Comparison of ENCODE assay signal across 9 cellular contexts in genomic region chr9:2126331-2126789, GRCh38.
DNase-seq lines count a peak whose midpoint lies in the region; ATAC-seq and TF ChIP-seq lines count a peak whose summit lies in the region.
"Had no signal": no experiment of that assay in that cellular context is flagged by ENCODE, and none has a peak within 500 bp of the region (broad histone marks: within the 10 kb centered on the region; RNA-seq: fewer than 3 reads in every experiment).

No MANE protein-coding gene starts in this region.

- peaks cover 0 to 27% of the 10 kb centered on the region in 2 donors for H3K36me3 ChIP-seq in gastroesophageal sphincter
- peaks cover 0 to 34% of the 10 kb centered on the region in 2 donors for H3K36me3 ChIP-seq in psoas muscle (ENCODE audit: insufficient read depth in 1 of 2, low read depth in 1 of 2)

- ATAC-seq in activated CD8-positive, alpha-beta T cell treated with anti-CD3 and anti-CD28 coated beads for 36 hours: peak; percentile 4
- ATAC-seq in gastroesophageal sphincter (peak; percentile 86), psoas muscle (peak in 3 of 4 donors; percentile 18 to 36 (median 31))

- H3K9me3 Mint-ChIP-seq in activated CD8-positive, alpha-beta T cell treated with anti-CD3 and anti-CD28 coated beads for 36 hours: no peaks in the 10 kb centered on the region
- H3K9me3 Mint-ChIP-seq in endothelial cell (ENCODE audit: unreplicated experiment): no peaks in the 10 kb centered on the region

- no peak for TF ChIP-seq EP300 in gastroesophageal sphincter (IDR thresholded peaks at IDR 0.05)

- 9 to 13% methylated on average over 4 of the region's 4 CpGs for WGBS in gastroesophageal sphincter (ENCODE audit: low coverage in 1 of 2), 2 donors
- 16 to 40% (median 16%) methylated on average over 4 of the region's 4 CpGs for WGBS in psoas muscle, 3 donors

- in situ Hi-C loops in G401 (cut with HindIII; ENCODE audit: low sequenced_read_pairs): no loop called here

- intact Hi-C loops in activated CD8-positive, alpha-beta T cell treated with anti-CD3 and anti-CD28 coated beads for 36 hours (cut with micrococcal nuclease): no loop called here
- intact Hi-C loops in psoas muscle (cut with DNase I) (loop anchor here in 1 of 2 donors (10.0 kb wide), 1 partner anchor 608 kb away; no protein-coding TSS in a partner anchor), posterior vena cava (cut with DNase I) (loop anchor here in 1 of 2 donors (10.0 kb wide), 2 partner anchors 112 to 498 kb away; partner anchors contain the start of genes SMARCA2 and VLDLR)

- H3K9me3 ChIP-seq in gastroesophageal sphincter (no peaks in the 10 kb centered on the region), psoas muscle (no peaks in the 10 kb centered on the region)

- peak overlapping the region; percentile 78 to 97 (median 82) for H3K27ac ChIP-seq in gastroesophageal sphincter
- H3K27ac ChIP-seq in psoas muscle: peak overlapping the region; percentile 65

- H3K4me1 Mint-ChIP-seq in activated CD8-positive, alpha-beta T cell treated with anti-CD3 and anti-CD28 coated beads for 36 hours (ENCODE audit: low read depth): peaks cover 34% of the 10 kb centered on the region
- H3K4me1 Mint-ChIP-seq in endothelial cell (ENCODE audit: unreplicated experiment): peaks cover 11% of the 10 kb centered on the region

- H3K4me3 ChIP-seq in gastroesophageal sphincter: peak overlapping the region; percentile 24 to 28
- peak overlapping the region; percentile 26 for H3K4me3 ChIP-seq in psoas muscle

- H3K4me1 ChIP-seq in gastroesophageal sphincter (peaks cover 17 to 82% (median 31%) of the 10 kb centered on the region in 3 donors), psoas muscle (peaks cover 55% of the 10 kb centered on the region)

- DNase-seq in G401 (ENCODE audit: low spot score) (peak; percentile 44), psoas muscle (peak in 1 of 2 donors; percentile 21), posterior vena cava (ENCODE audit: low spot score) (no peak), HK-2 (ENCODE audit: unreplicated experiment) (no peak), NCI-H2227 (lab: John Stamatoyannopoulos, UW; ENCODE audit: unreplicated experiment) (no peak), endothelial cell (ENCODE audit: low spot score) (no peak)
- no peak for DNase-seq in activated CD8-positive, alpha-beta T cell treated with anti-CD3 and anti-CD28 coated beads for 36 hours
- DNase-seq: GF-D8 had no signal

- TF ChIP-seq POLR2A in gastroesophageal sphincter (IDR thresholded peaks at IDR 0.05): no peak

- POLR2A ChIA-PET in activated CD8-positive, alpha-beta T cell treated with anti-CD3 and anti-CD28 coated beads for 36 hours (lab: Charles Lee): no interaction called here

- no peaks in the 10 kb centered on the region for H3K27me3 Mint-ChIP-seq in activated CD8-positive, alpha-beta T cell treated with anti-CD3 and anti-CD28 coated beads for 36 hours
- peaks cover 3% of the 10 kb centered on the region for H3K27me3 Mint-ChIP-seq in endothelial cell (ENCODE audit: unreplicated experiment)

- no peaks in the 10 kb centered on the region for H3K27me3 ChIP-seq in gastroesophageal sphincter
- no peaks in the 10 kb centered on the region for H3K27me3 ChIP-seq in psoas muscle (ENCODE audit: insufficient read depth in 3 of 3, low read length in 2 of 3)

- no peak for TF ChIP-seq CTCF in activated CD8-positive, alpha-beta T cell treated with anti-CD3 and anti-CD28 coated beads for 36 hours (IDR thresholded peaks at IDR 0.05)
- TF ChIP-seq CTCF in gastroesophageal sphincter (IDR thresholded peaks at IDR 0.05) (no peak), psoas muscle (IDR thresholded peaks at IDR 0.05) (no peak), endothelial cell (IDR thresholded peaks at IDR 0.05; ENCODE audit: unreplicated experiment) (no peak)

- H3K36me3 Mint-ChIP-seq in activated CD8-positive, alpha-beta T cell treated with anti-CD3 and anti-CD28 coated beads for 36 hours (ENCODE audit: low read depth): peaks cover 40% of the 10 kb centered on the region
- H3K36me3 Mint-ChIP-seq in endothelial cell (ENCODE audit: low read depth, unreplicated experiment): peaks cover 11% of the 10 kb centered on the region

- CTCF ChIA-PET in activated CD8-positive, alpha-beta T cell treated with anti-CD3 and anti-CD28 coated beads for 36 hours (lab: Charles Lee): interaction anchor here (1.3 kb wide), 1 partner anchor 55 kb away, joined by 3 read pairs; no protein-coding TSS in a partner anchor

- no peak overlapping the region for H3K4me3 Mint-ChIP-seq in activated CD8-positive, alpha-beta T cell treated with anti-CD3 and anti-CD28 coated beads for 36 hours
- H3K4me3 Mint-ChIP-seq in endothelial cell (ENCODE audit: unreplicated experiment): no peak overlapping the region

- peak overlapping the region; percentile 78 for H3K27ac Mint-ChIP-seq in activated CD8-positive, alpha-beta T cell treated with anti-CD3 and anti-CD28 coated beads for 36 hours
- no peak overlapping the region for H3K27ac Mint-ChIP-seq in endothelial cell (ENCODE audit: unreplicated experiment)

Comparison
In these comparisons a context has a peak if more than half of its experiments do, and no peak if none do; other contexts are left out.
1. ATAC-seq: peak in every context shown above with its lines; median percentile 86 in gastroesophageal sphincter; 31 in psoas muscle; 4 in activated CD8-positive, alpha-beta T cell treated with anti-CD3 and anti-CD28 coated beads for 36 hours.